ENCODE assay signal across 8 cellular contexts in the genomic region with DNA sequence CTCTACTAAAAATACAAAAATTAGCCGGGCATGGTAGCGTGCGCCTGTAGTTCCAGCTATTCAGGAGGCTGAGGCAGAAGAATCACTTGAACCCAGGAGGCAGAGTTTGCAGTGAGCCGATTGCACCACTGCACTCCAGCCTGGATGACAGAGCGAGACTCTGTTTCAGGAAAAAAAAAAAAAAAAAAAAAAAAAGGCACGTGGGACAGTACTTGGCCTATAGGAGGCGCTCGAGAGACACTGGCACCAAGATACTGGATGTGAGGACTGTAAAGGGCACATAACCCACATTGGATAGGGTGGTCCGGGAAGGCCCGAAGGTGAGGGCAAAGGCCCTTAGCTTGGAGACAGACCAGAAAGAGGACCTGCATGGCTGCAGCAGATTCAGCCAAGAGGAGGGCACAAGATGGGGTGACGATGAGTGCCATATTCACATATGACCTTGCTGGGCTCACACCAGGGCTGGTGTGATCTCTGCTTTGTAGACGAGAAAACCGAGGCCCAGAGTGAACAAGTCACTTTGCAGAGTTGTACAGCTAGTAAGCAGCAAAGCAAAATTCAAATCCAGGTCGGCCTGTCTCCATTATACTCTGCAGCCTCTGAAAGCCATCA.
DNase-seq lines count a peak whose midpoint lies in the region; ATAC-seq and TF ChIP-seq lines count a peak whose summit lies in the region.

No MANE protein-coding gene starts in this region.

- CTCF ChIA-PET in Calu3 (lab: Charles Lee), result interaction anchor here (0.5 kb wide), 1 partner anchor 218 kb away, joined by 3 read pairs; no protein-coding TSS in a partner anchor

- no peaks in the 10 kb centered on the region for H3K27me3 Mint-ChIP-seq in Calu3 (ENCODE audit: unreplicated experiment)

- peaks cover 24% of the 10 kb centered on the region for H3K36me3 Mint-ChIP-seq in Calu3 (ENCODE audit: insufficient read depth, unreplicated experiment)

- 65 to 74% (median 66%) methylated on average over 14 of the region's 14 CpGs for WGBS in psoas muscle, 3 donors

- no peaks in the 10 kb centered on the region for H3K27me3 ChIP-seq in psoas muscle (ENCODE audit: insufficient read depth in 3 of 3, low read length in 2 of 3)

- H3K27ac ChIP-seq in psoas muscle, result peak overlapping the region; percentile 70

- no peak overlapping the region for H3K27ac Mint-ChIP-seq in Calu3 (ENCODE audit: unreplicated experiment)

- TF ChIP-seq CTCF in Calu3 (IDR thresholded peaks at IDR 0.05; ENCODE audit: unreplicated experiment) (peak; percentile 71), epithelial cell of proximal tubule (conservative IDR thresholded peaks at IDR 0.05; ENCODE audit: low read depth, low read length) (peak; percentile 66), psoas muscle (IDR thresholded peaks at IDR 0.05) (peak; percentile 44)

- DNase-seq in Calu3 (peak; percentile 44), H4 (ENCODE audit: low spot score) (peak; percentile 51), SK-N-DZ (ENCODE audit: low spot score) (peak; percentile 35), epithelial cell of proximal tubule (ENCODE audit: low read depth) (no peak), psoas muscle (no peak), activated gamma-delta T cell (lab: John Stamatoyannopoulos, UW) (no peak)

- no peaks in the 10 kb centered on the region for H3K4me1 Mint-ChIP-seq in Calu3 (ENCODE audit: low read depth, unreplicated experiment)

- intact Hi-C loops in Calu3 (cut with micrococcal nuclease; ENCODE audit: unreplicated experiment) (no loop called here), psoas muscle (cut with DNase I) (loop anchor here in 1 of 2 donors (5.0 kb wide), 1 partner anchor 37 kb away; no protein-coding TSS in a partner anchor)

- no peak overlapping the region for H3K4me3 Mint-ChIP-seq in Calu3 (ENCODE audit: low read depth, unreplicated experiment)

- ATAC-seq in psoas muscle (peak; percentile 39 to 72 (median 66)), HG03196 (IDR thresholded peaks at IDR 0.05; ENCODE audit: unreplicated experiment) (no peak), GM19397 (IDR thresholded peaks at IDR 0.05; ENCODE audit: unreplicated experiment) (no peak)

- peaks cover 15% of the 10 kb centered on the region for H3K4me1 ChIP-seq in psoas muscle

- H3K9me3 ChIP-seq in psoas muscle, result no peaks in the 10 kb centered on the region

- BruUV-seq in Calu3 (replicated peaks; lab: Mats Ljungman, UMichigan), result no TSS peak

- peaks cover 0 to 2% of the 10 kb centered on the region in 2 donors for H3K36me3 ChIP-seq in psoas muscle (ENCODE audit: insufficient read depth in 1 of 2, low read depth in 1 of 2)

- H3K9me3 Mint-ChIP-seq in Calu3 (ENCODE audit: low read depth, unreplicated experiment), result no peaks in the 10 kb centered on the region

- H3K4me3 ChIP-seq in epithelial cell of proximal tubule (ENCODE audit: low read depth, low read length), result no peak overlapping the region
- no peak overlapping the region for H3K4me3 ChIP-seq in psoas muscle

Comparison
In these comparisons a context has a peak if more than half of its experiments do, and no peak if none do; other contexts are left out.
1. DNase-seq: peak in Calu3 (single experiment), H4 (single experiment) and SK-N-DZ (single experiment); none in epithelial cell of proximal tubule (single experiment), psoas muscle (0 of 2) and activated gamma-delta T cell (single experiment).
2. ATAC-seq: peak in psoas muscle (4 of 4); none in HG03196 (single experiment) and GM19397 (single experiment).
3. Peak in every context shown above with its lines, with median percentiles within 50 percentile points of each other: CTCF ChIP-seq.